ENCODE assay signal across 1 cellular context in genomic region chr19:497861-498590, GRCh38.
TF ChIP-seq lines count a peak whose summit lies in the region.

No MANE protein-coding gene starts in this region.

TF ChIP-seq in HepG2, 621 proteins besides CTCF, POLR2A, EP300 and RAD21 (continued from another document and continues in another):
- TF ChIP-seq PRDM15 (CRISPR knock-in tag; IDR thresholded peaks at IDR 0.05) = no peak
- no peak for TF ChIP-seq KAT2B (IDR thresholded peaks at IDR 0.05; ENCODE audit: borderline replicate concordance, low read depth, low read length)
- no peak for TF ChIP-seq RARA (CRISPR knock-in tag; IDR thresholded peaks at IDR 0.05)
- no peak for TF ChIP-seq SNAPC4 (CRISPR knock-in tag; IDR thresholded peaks at IDR 0.05)
- no peak for TF ChIP-seq ZNF12 (CRISPR knock-in tag; IDR thresholded peaks at IDR 0.05)
- TF ChIP-seq GPN1 (CRISPR knock-in tag; IDR thresholded peaks at IDR 0.05; ENCODE audit: borderline replicate concordance) = no peak
- TF ChIP-seq ZNF772 (CRISPR knock-in tag; IDR thresholded peaks at IDR 0.05) = no peak; the same call in 1 of the 2 replicates
- peak; percentile 89 for TF ChIP-seq CHCHD3 (CRISPR knock-in tag; IDR thresholded peaks at IDR 0.05)
- TF ChIP-seq ZSCAN31 (CRISPR knock-in tag; IDR thresholded peaks at IDR 0.05; ENCODE audit: low read depth) = 0 out of 2 replicates have a peak, but pooled peaks have one; percentile 36
- no peak for TF ChIP-seq KDM4B (CRISPR knock-in tag; IDR thresholded peaks at IDR 0.05)
- no peak for TF ChIP-seq MTA3 (CRISPR knock-in tag; IDR thresholded peaks at IDR 0.05)
- no peak for TF ChIP-seq ZNF674 (CRISPR knock-in tag; IDR thresholded peaks at IDR 0.05; ENCODE audit: low read depth)
- 0 out of 2 replicates have a peak, but pooled peaks have one; percentile 2 for TF ChIP-seq IRF2 (CRISPR knock-in tag; IDR thresholded peaks at IDR 0.05)
- TF ChIP-seq MEIS1 (CRISPR knock-in tag; IDR thresholded peaks at IDR 0.05; ENCODE audit: borderline replicate concordance) = no peak; the same call in 1 of the 2 replicates
- no peak for TF ChIP-seq ZNF678 (CRISPR knock-in tag; IDR thresholded peaks at IDR 0.05)
- peak; percentile 47; the same call in 1 of the 2 replicates for TF ChIP-seq RBFOX2 (IDR thresholded peaks at IDR 0.05; ENCODE audit: low read depth, low read length)
- TF ChIP-seq IRF9 (CRISPR knock-in tag; IDR thresholded peaks at IDR 0.05; ENCODE audit: borderline replicate concordance) = no peak
- no peak for TF ChIP-seq FUBP1 (CRISPR knock-in tag; IDR thresholded peaks at IDR 0.05; ENCODE audit: borderline replicate concordance)
- no peak for TF ChIP-seq ZFP36L2 (CRISPR knock-in tag; IDR thresholded peaks at IDR 0.05)
- TF ChIP-seq ZNF75D (CRISPR knock-in tag; IDR thresholded peaks at IDR 0.05; ENCODE audit: borderline replicate concordance) = no peak
- TF ChIP-seq PHB2 (IDR thresholded peaks at IDR 0.05; ENCODE audit: partially characterized antibody) = no peak
- TF ChIP-seq ZNF280B (CRISPR knock-in tag; IDR thresholded peaks at IDR 0.05; ENCODE audit: borderline replicate concordance) = no peak
- no peak for TF ChIP-seq ATF6 (CRISPR knock-in tag; conservative IDR thresholded peaks at IDR 0.05)
- no peak for TF ChIP-seq SKIL (CRISPR knock-in tag; IDR thresholded peaks at IDR 0.05; ENCODE audit: borderline replicate concordance)
- no peak for TF ChIP-seq TAF1 (CRISPR knock-in tag; IDR thresholded peaks at IDR 0.05)
- TF ChIP-seq HNRNPUL1 (IDR thresholded peaks at IDR 0.05; ENCODE audit: low read depth, low read length) = no peak
- no peak for TF ChIP-seq ZBTB33 (CRISPR knock-in tag; IDR thresholded peaks at IDR 0.05)
- no peak for TF ChIP-seq NR1H2 (CRISPR knock-in tag; IDR thresholded peaks at IDR 0.05; ENCODE audit: borderline replicate concordance, low read depth)
- 0 out of 2 replicates have a peak, but pooled peaks have one; percentile 16 for TF ChIP-seq ARID5B (CRISPR knock-in tag; IDR thresholded peaks at IDR 0.05)
- no peak for TF ChIP-seq NFIC (IDR thresholded peaks at IDR 0.05; ENCODE audit: low read length)
- TF ChIP-seq ZNF879 (CRISPR knock-in tag; IDR thresholded peaks at IDR 0.05) = no peak
- no peak for TF ChIP-seq YY1 (IDR thresholded peaks at IDR 0.05; ENCODE audit: insufficient read depth, insufficient replicate concordance, low read depth, low read length)
- 0 out of 2 replicates have a peak, but pooled peaks have one; percentile 48 for TF ChIP-seq KDM1A (CRISPR knock-in tag; IDR thresholded peaks at IDR 0.05)
